1 cellular context compared by ENCODE assay signal in genomic region chr16:67834242-67834614, GRCh38.
TF ChIP-seq lines count a peak whose summit lies in the region.

No MANE protein-coding gene starts in this region.

TF ChIP-seq in HepG2, 621 proteins besides CTCF, POLR2A, EP300 and RAD21 (continued from another document):
- TF ChIP-seq ZNF407 (CRISPR knock-in tag; IDR thresholded peaks at IDR 0.05; ENCODE audit: not compliant biosample characterization): no peak
- no peak for TF ChIP-seq MIXL1 (CRISPR knock-in tag; IDR thresholded peaks at IDR 0.05)
- 0 out of 2 replicates have a peak, but pooled peaks have one; percentile 34 for TF ChIP-seq ZNF180 (CRISPR knock-in tag; IDR thresholded peaks at IDR 0.05; ENCODE audit: borderline replicate concordance, low read depth)
- TF ChIP-seq MEIS1 (CRISPR knock-in tag; IDR thresholded peaks at IDR 0.05; ENCODE audit: borderline replicate concordance): 0 out of 2 replicates have a peak, but pooled peaks have one; percentile 15
- TF ChIP-seq ZNF337 (CRISPR knock-in tag; IDR thresholded peaks at IDR 0.05; ENCODE audit: borderline replicate concordance, low read depth): no peak
- no peak for TF ChIP-seq CEBPZ (IDR thresholded peaks at IDR 0.05; ENCODE audit: low read length)
- no peak for TF ChIP-seq IKZF1 (IDR thresholded peaks at IDR 0.05)
- TF ChIP-seq SALL2 (CRISPR knock-in tag; IDR thresholded peaks at IDR 0.05): no peak
- no peak for TF ChIP-seq CREB1 (IDR thresholded peaks at IDR 0.05)
- no peak for TF ChIP-seq CREB1 (CRISPR knock-in tag; IDR thresholded peaks at IDR 0.05)
- no peak for TF ChIP-seq ZBTB14 (CRISPR knock-in tag; IDR thresholded peaks at IDR 0.05)
- no peak for TF ChIP-seq ZNF329 (CRISPR knock-in tag; IDR thresholded peaks at IDR 0.05; ENCODE audit: low read depth)
- TF ChIP-seq DPF2 (CRISPR knock-in tag; IDR thresholded peaks at IDR 0.05; ENCODE audit: borderline replicate concordance, low read depth): no peak
- TF ChIP-seq HINFP (CRISPR knock-in tag; IDR thresholded peaks at IDR 0.05; ENCODE audit: low read depth): no peak
- no peak for TF ChIP-seq TSC22D2 (CRISPR knock-in tag; IDR thresholded peaks at IDR 0.05; ENCODE audit: borderline replicate concordance)
- TF ChIP-seq ZNF232 (CRISPR knock-in tag; IDR thresholded peaks at IDR 0.05; ENCODE audit: borderline replicate concordance): no peak
- TF ChIP-seq CHCHD3 (CRISPR knock-in tag; IDR thresholded peaks at IDR 0.05): no peak
- TF ChIP-seq CREB3 (CRISPR knock-in tag; IDR thresholded peaks at IDR 0.05): no peak
- no peak for TF ChIP-seq HOMEZ (CRISPR knock-in tag; IDR thresholded peaks at IDR 0.05; ENCODE audit: low read depth)
- peak; percentile 97 for TF ChIP-seq ZNF121 (CRISPR knock-in tag; IDR thresholded peaks at IDR 0.05)
- no peak for TF ChIP-seq TRIM24 (CRISPR knock-in tag; IDR thresholded peaks at IDR 0.05)
- TF ChIP-seq ZKSCAN8 (CRISPR knock-in tag; IDR thresholded peaks at IDR 0.05; ENCODE audit: borderline replicate concordance): 0 out of 2 replicates have a peak, but pooled peaks have one; percentile 5
- TF ChIP-seq SOX6 (IDR thresholded peaks at IDR 0.05): no peak
- TF ChIP-seq SOX6 (CRISPR knock-in tag; IDR thresholded peaks at IDR 0.05): no peak
- 0 out of 2 replicates have a peak, but pooled peaks have one; percentile 20 for TF ChIP-seq NAIF1 (CRISPR knock-in tag; IDR thresholded peaks at IDR 0.05; ENCODE audit: borderline replicate concordance)
